ENCODE assay signal across 8 cellular contexts in genomic region chr13:49791214-49791752, GRCh38. TPM values are rescaled to one million over a fixed set of nuclear protein-coding genes. Genes with fewer than 3 reads are reported as not detected.
DNase-seq lines count a peak whose midpoint lies in the region; ATAC-seq and TF ChIP-seq lines count a peak whose summit lies in the region.

No MANE protein-coding gene starts in this region.

- peaks cover 4 to 9% of the 10 kb centered on the region in 2 donors for H3K4me1 ChIP-seq in neuronal stem cell (ENCODE audit: control insufficient read depth in 2 of 2, insufficient read depth in 1 of 2, low read depth in 1 of 2, low read length in 2 of 2)

- no peaks in the 10 kb centered on the region for H3K79me1 ChIP-seq in neuronal stem cell (ENCODE audit: low read depth, low read length)

- no peak overlapping the region for H2BK12ac ChIP-seq in neuronal stem cell (ENCODE audit: low read length)

- no peak overlapping the region for H2BK120ac ChIP-seq in neuronal stem cell (ENCODE audit: low read depth, low read length)

- H3K27me3 ChIP-seq in neuronal stem cell (ENCODE audit: control insufficient read depth in 3 of 3, insufficient read depth in 3 of 3, low read depth in 1 of 3, low read length in 3 of 3), result peaks cover 0 to 4% (median 0%) of the 10 kb centered on the region in 3 experiments

- no peak for ATAC-seq in GM21360 (IDR thresholded peaks at IDR 0.05; ENCODE audit: unreplicated experiment)

- H3K23ac ChIP-seq in neuronal stem cell (ENCODE audit: low read depth, low read length, poor library complexity), result no peak overlapping the region

- H2BK15ac ChIP-seq in neuronal stem cell (ENCODE audit: low read length), result no peak overlapping the region

- H3K9ac ChIP-seq in neuronal stem cell (ENCODE audit: low read depth, low read length, poor library complexity), result peak overlapping the region; percentile 80

- H3K4me3 ChIP-seq in WI38 (ENCODE audit: low read depth, low read length), result peak overlapping the region; percentile 86
- H3K4me3 ChIP-seq in fibroblast of the aortic adventitia (ENCODE audit: low read depth, low read length), result peak overlapping the region; percentile 81
- H3K4me3 ChIP-seq in neuronal stem cell (ENCODE audit: low read length in 2 of 2), result peak overlapping the region; percentile 79 to 98

- H2AFZ ChIP-seq in neuronal stem cell (ENCODE audit: low read length), result peak overlapping the region; percentile 98

- no peak overlapping the region for H3K14ac ChIP-seq in neuronal stem cell (ENCODE audit: low read length)

- H3K4ac ChIP-seq in neuronal stem cell (ENCODE audit: low read length), result no peak overlapping the region

- DNase-seq in SIG-M5 treated with dmso at 0.1 percent for 504 hours (lab: John Stamatoyannopoulos, UW; ENCODE audit: unreplicated experiment) (peak; percentile 34), SIG-M5 (lab: John Stamatoyannopoulos, UW) (no peak), KG1 (lab: John Stamatoyannopoulos, UW) (peak; percentile 69), fibroblast of the aortic adventitia (ENCODE audit: low read depth) (peak; percentile 32), neuronal stem cell (ENCODE audit: low spot score) (no peak), middle frontal gyrus (ENCODE audit: extremely low spot score, low spot score) (no peak)

- H3K18ac ChIP-seq in neuronal stem cell (ENCODE audit: low read length), result no peak overlapping the region

- H4K8ac ChIP-seq in neuronal stem cell (ENCODE audit: low read depth, low read length), result no peak overlapping the region

- peaks cover 0 to 20% of the 10 kb centered on the region in 2 donors for H3K36me3 ChIP-seq in neuronal stem cell (replicated peaks in 1 of 2; ENCODE audit: control insufficient read depth in 2 of 2, insufficient read depth in 2 of 2, low read length in 2 of 2)

- TF ChIP-seq CTCF in WI38 (IDR thresholded peaks at IDR 0.05; ENCODE audit: low read depth, low read length), result no peak
- no peak for TF ChIP-seq CTCF in fibroblast of the aortic adventitia (IDR thresholded peaks at IDR 0.05; ENCODE audit: insufficient read depth, low read length)

- no peak overlapping the region for H3K27ac ChIP-seq in neuronal stem cell (replicated peaks; ENCODE audit: low read length)

- no peak overlapping the region for H2AK5ac ChIP-seq in neuronal stem cell (ENCODE audit: low read depth, low read length)

- H3K4me2 ChIP-seq in neuronal stem cell (ENCODE audit: insufficient read depth, low read length, poor library complexity, severe bottlenecking), result peak overlapping the region; percentile 38

- no CpG with 5 or more reads among the region's 11 CpGs for WGBS in neuronal stem cell (ENCODE audit: extremely low coverage in 2 of 2, insufficient read length in 2 of 2, insufficient replicate concordance in 1 of 2), 2 donors

- H3K9me3 ChIP-seq in neuronal stem cell (replicated peaks in 1 of 2; ENCODE audit: control insufficient read depth in 2 of 2, insufficient read depth in 1 of 2, low read depth in 1 of 2, low read length in 2 of 2), result no peaks in the 10 kb centered on the region

- H2BK5ac ChIP-seq in neuronal stem cell (ENCODE audit: low read length), result no peak overlapping the region

- no peak overlapping the region for H4K91ac ChIP-seq in neuronal stem cell (ENCODE audit: low read depth, low read length, poor library complexity)

RNA-seq across cellular contexts. Expression of gene KPNA3, which starts 1.2 kb away (rescaled TPM):
- 20.3 and 46.6 TPM in 2 replicates for total RNA-seq in fibroblast of the aortic adventitia (ENCODE audit: low replicate concordance)
- polyA plus RNA-seq in neuronal stem cell (2013, experiment 1 of 2), result 51.6 TPM
- polyA plus RNA-seq in neuronal stem cell (2013, experiment 2 of 2), result 58.7 TPM

Comparison
In these comparisons a context has a peak if more than half of its experiments do, and no peak if none do; other contexts are left out.
1. DNase-seq: peak in SIG-M5 treated with dmso at 0.1 percent for 504 hours (single experiment), KG1 (single experiment) and fibroblast of the aortic adventitia (single experiment); none in SIG-M5 (single experiment), neuronal stem cell (single experiment) and middle frontal gyrus (single experiment).
2. Peak in every context shown above with its lines, with median percentiles within 50 percentile points of each other: H3K4me3 ChIP-seq.